Comparison of ENCODE assay signal across 17 cellular contexts in the genomic region with DNA sequence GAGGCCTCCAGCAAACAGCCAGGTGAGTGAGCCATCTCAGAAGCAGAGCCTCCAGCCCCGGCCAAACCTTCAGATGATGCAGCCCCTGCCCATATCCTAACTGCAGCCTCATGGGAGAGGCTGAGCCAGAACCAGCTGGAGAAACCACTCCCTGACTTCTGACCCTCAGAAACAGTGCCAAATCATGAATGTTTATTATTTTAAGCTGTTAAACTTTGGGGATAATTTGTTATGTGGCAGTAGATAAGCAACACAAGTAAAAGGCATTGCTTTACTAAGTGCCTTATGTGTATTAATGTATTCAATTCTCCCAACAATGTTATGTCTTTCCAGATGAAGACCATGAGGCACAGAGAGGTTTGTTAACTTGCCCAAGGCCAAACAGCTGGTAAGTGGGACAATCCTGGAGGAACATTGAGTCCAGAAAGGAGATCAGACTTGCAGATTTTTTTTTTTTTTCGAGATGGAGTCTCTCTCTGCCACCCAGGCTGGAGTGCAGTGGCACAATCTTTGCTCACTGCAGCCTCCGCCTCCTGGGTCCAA. TPM values are rescaled to one million over a fixed set of nuclear protein-coding genes. Genes with fewer than 3 reads are reported as not detected.
DNase-seq lines count a peak whose midpoint lies in the region; ATAC-seq and TF ChIP-seq lines count a peak whose summit lies in the region.
"Had no signal": no experiment of that assay in that cellular context is flagged by ENCODE, and none has a peak within 500 bp of the region (broad histone marks: within the 10 kb centered on the region; RNA-seq: fewer than 3 reads in every experiment).

No MANE protein-coding gene starts in this region.

- no peaks in the 10 kb centered on the region for H3K9me3 Mint-ChIP-seq in activated T-helper 2 cell treated with anti-CD3 and anti-CD28 coated beads, Interferon-gamma antibody, Interleukin-2, Interleukin-4, amounts not matched to agents 10 μg/mL and 5 μg/mL and 100 μg/mL, durations not matched to agents 14 hours and 24 hours and 36 hours
- H3K9me3 Mint-ChIP-seq in neural progenitor cell (no peaks in the 10 kb centered on the region), endodermal cell (no peaks in the 10 kb centered on the region)
- H3K9me3 Mint-ChIP-seq: IgD-negative memory B cell had no signal

- WGBS in endodermal cell (ENCODE audit: insufficient coverage in 1 of 2, insufficient read length in 1 of 2), 2 experiments = 61 to 83% methylated on average over 1 to 3 of the region's 3 CpGs

- peaks cover 12% of the 10 kb centered on the region for H3K36me3 Mint-ChIP-seq in activated T-helper 2 cell treated with anti-CD3 and anti-CD28 coated beads, Interferon-gamma antibody, Interleukin-2, Interleukin-4, amounts not matched to agents 10 μg/mL and 5 μg/mL and 100 μg/mL, durations not matched to agents 14 hours and 24 hours and 36 hours (ENCODE audit: low read depth)
- no peaks in the 10 kb centered on the region for H3K36me3 Mint-ChIP-seq in neural progenitor cell
- no peaks in the 10 kb centered on the region for H3K36me3 Mint-ChIP-seq in endodermal cell (ENCODE audit: low read depth)

- H3K9me3 ChIP-seq in BLaER1 treated with 17β-estradiol and CSF1 and Interleukin-3, amounts not matched to agents 10 nM and 100 nM (replicated peaks in 1 of 11) = no peaks in the 10 kb centered on the region
- H3K9me3 ChIP-seq in neural progenitor cell (ENCODE audit: low read depth) (no peaks in the 10 kb centered on the region), endodermal cell (ENCODE audit: control insufficient read depth, low read length) (no peaks in the 10 kb centered on the region)
- H3K9me3 ChIP-seq: Peyer's patch had no signal

- no peaks in the 10 kb centered on the region for H3K36me3 ChIP-seq in BLaER1 treated with 17β-estradiol and CSF1 and Interleukin-3, amounts not matched to agents 10 nM and 100 nM
- H3K36me3 ChIP-seq in neural progenitor cell (no peaks in the 10 kb centered on the region), endodermal cell (ENCODE audit: control insufficient read depth, insufficient read depth, low read length) (no peaks in the 10 kb centered on the region)
- H3K36me3 ChIP-seq: Peyer's patch had no signal

- TF ChIP-seq CTCF in neural progenitor cell (IDR thresholded peaks at IDR 0.05) = no peak
- no peak for TF ChIP-seq CTCF in endodermal cell (conservative IDR thresholded peaks at IDR 0.05)

- peak overlapping the region in 10 of 11 experiments; percentile 49 to 86 (median 64); a peak in 13 of 22 replicates for H3K4me2 ChIP-seq in BLaER1 treated with 17β-estradiol and CSF1 and Interleukin-3, amounts not matched to agents 10 nM and 100 nM
- no peak overlapping the region for H3K4me2 ChIP-seq in neural progenitor cell

- H3K79me2 ChIP-seq in neural progenitor cell (ENCODE audit: low read depth) = no peaks in the 10 kb centered on the region

- no peaks in the 10 kb centered on the region for H4K20me1 ChIP-seq in BLaER1 treated with 17β-estradiol and CSF1 and Interleukin-3, amounts not matched to agents 10 nM and 100 nM
- H4K20me1 ChIP-seq in neural progenitor cell (ENCODE audit: low read depth) = no peaks in the 10 kb centered on the region

- H3K4me3 ChIP-seq in BLaER1 treated with 17β-estradiol and CSF1 and Interleukin-3, amounts not matched to agents 10 nM and 100 nM = no peak overlapping the region
- no peak overlapping the region for H3K4me3 ChIP-seq in neural progenitor cell
- H3K4me3 ChIP-seq in endodermal cell (ENCODE audit: low read length) = no peak overlapping the region
- H3K4me3 ChIP-seq: Peyer's patch had no signal

- no peak for ATAC-seq in GM21447 (IDR thresholded peaks at IDR 0.05; ENCODE audit: unreplicated experiment)

- peak; percentile 38 for DNase-seq in EL
- DNase-seq in activated T-helper 2 cell treated with anti-CD3 and anti-CD28 coated beads, Interferon-gamma antibody, Interleukin-2, Interleukin-4, amounts not matched to agents 10 μg/mL and 5 μg/mL and 100 μg/mL, durations not matched to agents 14 hours and 24 hours and 36 hours (ENCODE audit: low spot score) = no peak
- peak; percentile 61 for DNase-seq in fibroblast of peridontal ligament (ENCODE audit: extremely low read depth)
- DNase-seq in neural progenitor cell (ENCODE audit: low spot score) = no peak
- no peak for DNase-seq in HK-2 (ENCODE audit: unreplicated experiment)
- no peak for DNase-seq in endodermal cell
- DNase-seq: ACHN, DMS79 treated with DMSO at 0.1 percent for 48 hours, NCI-H1105 treated with DMSO at 0.1 percent for 48 hours, NCI-H1694, NCI-H2081 treated with DMSO at 0.1 percent for 48 hours, Peyer's patch, Right ventricle myocardium superior had no signal

- peaks cover 40 to 83% (median 58%) of the 10 kb centered on the region in 10 experiments for H3K4me1 ChIP-seq in BLaER1 treated with 17β-estradiol and CSF1 and Interleukin-3, amounts not matched to agents 10 nM and 100 nM
- H3K4me1 ChIP-seq in neural progenitor cell (peaks cover 9% of the 10 kb centered on the region), endodermal cell (ENCODE audit: control insufficient read depth, insufficient read depth, low read length) (no peaks in the 10 kb centered on the region)

- no peak overlapping the region for H2AFZ ChIP-seq in neural progenitor cell (replicated peaks)

- H3K27me3 ChIP-seq in BLaER1 treated with 17β-estradiol and CSF1 and Interleukin-3, amounts not matched to agents 10 nM and 100 nM = no peaks in the 10 kb centered on the region; a peak in 1 of 22 replicates
- H3K27me3 ChIP-seq in neural progenitor cell (no peaks in the 10 kb centered on the region), endodermal cell (ENCODE audit: control insufficient read depth, insufficient read depth, low read length, poor library complexity, severe bottlenecking) (no peaks in the 10 kb centered on the region)
- H3K27me3 ChIP-seq: Peyer's patch had no signal

- H3K4me3 Mint-ChIP-seq in activated T-helper 2 cell treated with anti-CD3 and anti-CD28 coated beads, Interferon-gamma antibody, Interleukin-2, Interleukin-4, amounts not matched to agents 10 μg/mL and 5 μg/mL and 100 μg/mL, durations not matched to agents 14 hours and 24 hours and 36 hours (ENCODE audit: low read depth) = no peak overlapping the region
- no peak overlapping the region for H3K4me3 Mint-ChIP-seq in neural progenitor cell
- no peak overlapping the region for H3K4me3 Mint-ChIP-seq in endodermal cell
- H3K4me3 Mint-ChIP-seq: IgD-negative memory B cell had no signal

- no peaks in the 10 kb centered on the region for H3K27me3 Mint-ChIP-seq in activated T-helper 2 cell treated with anti-CD3 and anti-CD28 coated beads, Interferon-gamma antibody, Interleukin-2, Interleukin-4, amounts not matched to agents 10 μg/mL and 5 μg/mL and 100 μg/mL, durations not matched to agents 14 hours and 24 hours and 36 hours (ENCODE audit: low read depth)
- H3K27me3 Mint-ChIP-seq in neural progenitor cell (ENCODE audit: insufficient read depth, low read depth) (peaks cover 13% of the 10 kb centered on the region), endodermal cell (ENCODE audit: insufficient read depth) (peaks cover 7% of the 10 kb centered on the region)

- H3K27ac ChIP-seq in BLaER1 treated with 17β-estradiol and CSF1 and Interleukin-3, amounts not matched to agents 10 nM and 100 nM = no peak overlapping the region
- H3K27ac ChIP-seq in neural progenitor cell = no peak overlapping the region
- H3K27ac ChIP-seq in endodermal cell (ENCODE audit: low read depth, low read length) = no peak overlapping the region
- H3K27ac ChIP-seq: HL-60, Peyer's patch had no signal

- peak overlapping the region; percentile 71 for H3K27ac Mint-ChIP-seq in activated T-helper 2 cell treated with anti-CD3 and anti-CD28 coated beads, Interferon-gamma antibody, Interleukin-2, Interleukin-4, amounts not matched to agents 10 μg/mL and 5 μg/mL and 100 μg/mL, durations not matched to agents 14 hours and 24 hours and 36 hours
- H3K27ac Mint-ChIP-seq in neural progenitor cell = no peak overlapping the region
- no peak overlapping the region for H3K27ac Mint-ChIP-seq in endodermal cell
- H3K27ac Mint-ChIP-seq: IgD-negative memory B cell had no signal

- peaks cover 51% of the 10 kb centered on the region for H3K4me1 Mint-ChIP-seq in activated T-helper 2 cell treated with anti-CD3 and anti-CD28 coated beads, Interferon-gamma antibody, Interleukin-2, Interleukin-4, amounts not matched to agents 10 μg/mL and 5 μg/mL and 100 μg/mL, durations not matched to agents 14 hours and 24 hours and 36 hours (ENCODE audit: low read depth)
- peaks cover 8% of the 10 kb centered on the region for H3K4me1 Mint-ChIP-seq in neural progenitor cell
- H3K4me1 Mint-ChIP-seq in endodermal cell = no peaks in the 10 kb centered on the region

- no peaks in the 10 kb centered on the region for H3F3A ChIP-seq in neural progenitor cell (ENCODE audit: low read depth)

- intact Hi-C loops in activated T-helper 2 cell treated with anti-CD3 and anti-CD28 coated beads, Interferon-gamma antibody, Interleukin-2, Interleukin-4, amounts not matched to agents 10 μg/mL and 5 μg/mL and 100 μg/mL, durations not matched to agents 14 hours and 24 hours and 36 hours (cut with micrococcal nuclease) = no loop called here

- no peak overlapping the region for H3K9ac ChIP-seq in BLaER1 treated with 17β-estradiol and CSF1 and Interleukin-3, amounts not matched to agents 10 nM and 100 nM
- H3K9ac ChIP-seq in neural progenitor cell (no peak overlapping the region), endodermal cell (ENCODE audit: extremely low read depth, low read length, poor library complexity, severe bottlenecking) (no peak overlapping the region)

RNA-seq across cellular contexts. Expression of a gene that starts 59.6 kb away (rescaled TPM):
- total RNA-seq in activated T-helper 2 cell treated with anti-CD3 and anti-CD28 coated beads, Interferon-gamma antibody, Interleukin-2, Interleukin-4, amounts not matched to agents 10 μg/mL and 5 μg/mL and 100 μg/mL, durations not matched to agents 14 hours and 24 hours and 36 hours = 217 and 219 TPM in 2 replicates
- total RNA-seq in neural progenitor cell (ENCODE audit: low replicate concordance) (1.6 and 7.3 TPM in 2 replicates), endodermal cell (1 to 10 TPM; 5.6 to 7.2 TPM)
- 4.8 TPM for polyA plus RNA-seq in endodermal cell (2013, experiment 1 of 2)
- polyA plus RNA-seq in endodermal cell (2013, experiment 2 of 2) = 4.1 TPM

Comparison
In these comparisons a context has a peak if more than half of its experiments do, and no peak if none do; other contexts are left out.
1. DNase-seq: peak in EL (single experiment) and fibroblast of peridontal ligament (single experiment); none in activated T-helper 2 cell treated with anti-CD3 and anti-CD28 coated beads, Interferon-gamma antibody, Interleukin-2, Interleukin-4, amounts not matched to agents 10 μg/mL and 5 μg/mL and 100 μg/mL, durations not matched to agents 14 hours and 24 hours and 36 hours (single experiment), neural progenitor cell (single experiment), HK-2 (single experiment) and endodermal cell (single experiment).
2. RNA of a gene that starts 59.6 kb away (total RNA-seq): 217 to 219 TPM in activated T-helper 2 cell treated with anti-CD3 and anti-CD28 coated beads, Interferon-gamma antibody, Interleukin-2, Interleukin-4, amounts not matched to agents 10 μg/mL and 5 μg/mL and 100 μg/mL, durations not matched to agents 14 hours and 24 hours and 36 hours; 5.6 to 7.2 TPM in endodermal cell and 1.6 to 7.3 TPM in neural progenitor cell; every median in the first group is over 10 times any median in the second.